ENCODE assay signal across 1 cellular context in genomic region chr15:70507772-70508351, GRCh38.
A peak's percentile ranks its signal among the peaks of the same experiment; 100 is the strongest.
TF ChIP-seq lines count a peak whose summit lies in the region.

No MANE protein-coding gene starts in this region.

TF ChIP-seq in HEK293, 187 proteins besides CTCF, POLR2A, EP300 and RAD21 (continued from another document and continues in another):
- peak; percentile 61; the same call in 1 of the 2 replicates for TF ChIP-seq ZNF488 (tag by site-specific recombination; IDR thresholded peaks at IDR 0.05)
- no peak for TF ChIP-seq ZNF777 (tag by site-specific recombination; IDR thresholded peaks at IDR 0.05; ENCODE audit: borderline replicate concordance)
- TF ChIP-seq TSHZ1 (tag by site-specific recombination; IDR thresholded peaks at IDR 0.05; ENCODE audit: borderline replicate concordance) = peak; percentile 83; the same call in 1 of the 2 replicates
- TF ChIP-seq ZNF324 (tag by site-specific recombination; IDR thresholded peaks at IDR 0.05) = peak; percentile 98
- no peak for TF ChIP-seq ZNF658 (tag by site-specific recombination; IDR thresholded peaks at IDR 0.05)
- 0 out of 2 replicates have a peak, but pooled peaks have one; percentile 35 for TF ChIP-seq YY2 (tag by site-specific recombination; IDR thresholded peaks at IDR 0.05)
- TF ChIP-seq ZFP69B (tag by site-specific recombination; IDR thresholded peaks at IDR 0.05) = peak; percentile 83
- peak; percentile 72 for TF ChIP-seq EGR2 (tag by site-specific recombination; IDR thresholded peaks at IDR 0.05; ENCODE audit: low read depth)
- no peak for TF ChIP-seq ZNF747 (tag by site-specific recombination; IDR thresholded peaks at IDR 0.05)
- peak; percentile 32; the same call in 1 of the 2 replicates for TF ChIP-seq ZNF76 (tag by site-specific recombination; IDR thresholded peaks at IDR 0.05; ENCODE audit: borderline replicate concordance, low read depth)
- 0 out of 2 replicates have a peak, but pooled peaks have one; percentile 17 for TF ChIP-seq ZNF792 (tag by site-specific recombination; IDR thresholded peaks at IDR 0.05)
- no peak for TF ChIP-seq ZNF221 (tag by site-specific recombination; IDR thresholded peaks at IDR 0.05; ENCODE audit: borderline replicate concordance)
- peak; percentile 91 for TF ChIP-seq OSR2 (tag by site-specific recombination; IDR thresholded peaks at IDR 0.05)
- no peak for TF ChIP-seq ZNF211 (tag by site-specific recombination; IDR thresholded peaks at IDR 0.05; ENCODE audit: low read depth)
- TF ChIP-seq ZNF600 (tag by site-specific recombination; IDR thresholded peaks at IDR 0.05) = peak; percentile 66; the same call in 1 of the 2 replicates
- TF ChIP-seq PRDM6 (tag by site-specific recombination; IDR thresholded peaks at IDR 0.05) = peak; percentile 90
- TF ChIP-seq KLF17 (tag by site-specific recombination; IDR thresholded peaks at IDR 0.05) = peak; percentile 99
- TF ChIP-seq ZNF692 (tag by site-specific recombination; IDR thresholded peaks at IDR 0.05) = peak; percentile 76; the same call in 1 of the 2 replicates
- TF ChIP-seq ZNF133 (tag by site-specific recombination; IDR thresholded peaks at IDR 0.05) = no peak
- TF ChIP-seq KLF9 (tag by site-specific recombination; IDR thresholded peaks at IDR 0.05; ENCODE audit: low read depth) = peak; percentile 78
- peak; percentile 31; the same call in 1 of the 2 replicates for TF ChIP-seq ZNF623 (tag by site-specific recombination; IDR thresholded peaks at IDR 0.05)
- TF ChIP-seq ZBTB10 (tag by site-specific recombination; IDR thresholded peaks at IDR 0.05) = peak; percentile 85
- peak; percentile 95 for TF ChIP-seq ZSCAN23 (tag by site-specific recombination; IDR thresholded peaks at IDR 0.05)
- no peak for TF ChIP-seq AEBP2 (tag by site-specific recombination; IDR thresholded peaks at IDR 0.05; ENCODE audit: borderline replicate concordance)
- TF ChIP-seq ZNF843 (tag by site-specific recombination; IDR thresholded peaks at IDR 0.05) = peak; percentile 74
- TF ChIP-seq KLF8 (tag by site-specific recombination; IDR thresholded peaks at IDR 0.05) = peak; percentile 92
- peak; percentile 42; the same call in 1 of the 2 replicates for TF ChIP-seq PRDM1 (tag by site-specific recombination; IDR thresholded peaks at IDR 0.05)
- TF ChIP-seq ZNF266 (tag by site-specific recombination; IDR thresholded peaks at IDR 0.05; ENCODE audit: low read depth) = no peak
- no peak for TF ChIP-seq ZNF501 (tag by site-specific recombination; IDR thresholded peaks at IDR 0.05)
- no peak for TF ChIP-seq ZBTB8A (tag by site-specific recombination; IDR thresholded peaks at IDR 0.05)
- no peak for TF ChIP-seq SETDB1 (IDR thresholded peaks at IDR 0.05; ENCODE audit: insufficient read length, low read length)
- TF ChIP-seq WT1 (tag by site-specific recombination; IDR thresholded peaks at IDR 0.05) = peak; percentile 91
- TF ChIP-seq ZNF146 (tag by site-specific recombination; IDR thresholded peaks at IDR 0.05) = 0 out of 2 replicates have a peak, but pooled peaks have one; percentile 42
- TF ChIP-seq ZBTB44 (tag by site-specific recombination; IDR thresholded peaks at IDR 0.05) = 0 out of 2 replicates have a peak, but pooled peaks have one; percentile 54
- TF ChIP-seq ZNF513 (tag by site-specific recombination; IDR thresholded peaks at IDR 0.05) = no peak
- peak; percentile 68; the same call in 1 of the 2 replicates for TF ChIP-seq ZNF394 (tag by site-specific recombination; IDR thresholded peaks at IDR 0.05; ENCODE audit: borderline replicate concordance)
- TF ChIP-seq SALL2 (tag by site-specific recombination; IDR thresholded peaks at IDR 0.05; ENCODE audit: borderline replicate concordance) = no peak
- peak; percentile 76 for TF ChIP-seq GLIS1 (tag by site-specific recombination; IDR thresholded peaks at IDR 0.05)
- TF ChIP-seq KLF16 (tag by site-specific recombination; IDR thresholded peaks at IDR 0.05) = peak; percentile 80
- TF ChIP-seq TCF7L2 (IDR thresholded peaks at IDR 0.05; ENCODE audit: borderline replicate concordance, low read depth, low read length) = no peak
- peak; percentile 97 for TF ChIP-seq ZBTB21 (tag by site-specific recombination; IDR thresholded peaks at IDR 0.05)
- TF ChIP-seq ZBTB6 (tag by site-specific recombination; IDR thresholded peaks at IDR 0.05) = no peak
